In the genomic region with DNA sequence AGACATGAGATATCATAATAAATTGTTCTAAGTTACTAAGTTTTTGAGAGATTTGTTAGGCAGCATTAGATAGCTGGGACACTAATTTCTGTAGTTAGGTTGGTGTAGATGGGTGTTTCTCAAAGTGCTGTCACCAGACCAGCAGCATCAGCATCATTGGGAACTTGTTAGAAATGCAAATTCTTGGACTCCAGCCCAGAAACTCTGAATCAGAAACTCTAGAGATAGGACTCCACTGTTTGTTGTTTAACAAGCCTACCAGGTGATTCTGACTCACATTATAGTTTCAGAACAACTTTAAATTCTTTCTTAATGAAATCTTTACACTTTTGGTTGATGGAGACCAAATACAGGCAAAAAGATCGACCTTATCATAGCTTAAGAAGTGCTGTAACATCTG, we compare ENCODE assay signal across 1 cellular context.
TF ChIP-seq lines count a peak whose summit lies in the region.

No MANE protein-coding gene starts in this region.

TF ChIP-seq in HepG2, 621 proteins besides CTCF, POLR2A, EP300 and RAD21 (continued from another document):
- TF ChIP-seq, protein P1, sequence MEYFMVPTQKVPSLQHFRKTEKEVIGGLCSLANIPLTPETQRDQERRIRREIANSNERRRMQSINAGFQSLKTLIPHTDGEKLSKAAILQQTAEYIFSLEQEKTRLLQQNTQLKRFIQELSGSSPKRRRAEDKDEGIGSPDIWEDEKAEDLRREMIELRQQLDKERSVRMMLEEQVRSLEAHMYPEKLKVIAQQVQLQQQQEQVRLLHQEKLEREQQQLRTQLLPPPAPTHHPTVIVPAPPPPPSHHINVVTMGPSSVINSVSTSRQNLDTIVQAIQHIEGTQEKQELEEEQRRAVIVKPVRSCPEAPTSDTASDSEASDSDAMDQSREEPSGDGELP (IDR thresholded peaks at IDR 0.05; ENCODE audit: borderline replicate concordance, low read depth) = no peak
- TF ChIP-seq POLR2AphosphoS2 (IDR thresholded peaks at IDR 0.05; ENCODE audit: low read depth, low read length) (no peak), ONECUT2 (CRISPR knock-in tag; IDR thresholded peaks at IDR 0.05) (no peak), FOXA3 (CRISPR knock-in tag; IDR thresholded peaks at IDR 0.05) (no peak), KLF13 (CRISPR knock-in tag; IDR thresholded peaks at IDR 0.05) (no peak), PRPF4 (IDR thresholded peaks at IDR 0.05; ENCODE audit: low read depth, low read length, poor library complexity, severe bottlenecking) (no peak), NAIF1 (CRISPR knock-in tag; IDR thresholded peaks at IDR 0.05; ENCODE audit: borderline replicate concordance) (no peak), ZNF546 (CRISPR knock-in tag; conservative IDR thresholded peaks at IDR 0.05) (no peak), ZNF382 (CRISPR knock-in tag; IDR thresholded peaks at IDR 0.05; ENCODE audit: borderline replicate concordance) (no peak), ZNF792 (CRISPR knock-in tag; IDR thresholded peaks at IDR 0.05) (no peak)
